In genomic region chr9:126752881-126753670, GRCh38 we compare ENCODE assay signal across 18 cellular contexts.
"Had no signal": no experiment of that assay in that cellular context is flagged by ENCODE, and none has a peak within 500 bp of the region (broad histone marks: within the 10 kb centered on the region; RNA-seq: fewer than 3 reads in every experiment).

No MANE protein-coding gene starts in this region.

- H3K4me3 Mint-ChIP-seq: activated CD4-positive, alpha-beta memory T cell treated with anti-CD3 and anti-CD28 coated beads for 36 hours; activated CD4-positive, alpha-beta T cell treated with anti-CD3 and anti-CD28 coated beads for 36 hours; activated T-cell treated with anti-CD3 and anti-CD28 coated beads, Interleukin-2, amount 50 U/mL, for 4 hours; neural crest cell; T-helper 17 cell had no signal

- H3K4me1 Mint-ChIP-seq: neural crest cell had no signal

- H3K27me3 Mint-ChIP-seq: activated CD4-positive, alpha-beta T cell treated with anti-CD3 and anti-CD28 coated beads for 36 hours had no signal

- ATAC-seq: activated CD4-positive, alpha-beta T cell treated with anti-CD3 and anti-CD28 coated beads for 36 hours; activated naive CD4-positive, alpha-beta T cell treated with anti-CD3 and anti-CD28 coated beads, Interleukin-2, amount 50 U/mL, for 72 hours; activated T-cell treated with anti-CD3 and anti-CD28 coated beads, Interleukin-2, amount 50 U/mL, for 4 hours; gastroesophageal sphincter; heart right ventricle; left cardiac atrium; stimulated activated naive CD8-positive, alpha-beta T cell treated with anti-CD3 and anti-CD28 coated beads, Interleukin-15, Interleukin-2, amounts not matched to agents 100 U/mL and 50 U/mL, for 24 hours; T-helper 17 cell had no signal

- H3K4me1 ChIP-seq: gastroesophageal sphincter, heart right ventricle, upper lobe of right lung had no signal

- H3K9me3 ChIP-seq: gastroesophageal sphincter, upper lobe of right lung had no signal

- H3K27ac ChIP-seq: coronary artery, gastroesophageal sphincter, heart right ventricle, upper lobe of right lung had no signal

- H3K36me3 ChIP-seq: gastroesophageal sphincter, heart right ventricle, upper lobe of right lung had no signal

- H3K27ac Mint-ChIP-seq: activated CD4-positive, alpha-beta memory T cell treated with anti-CD3 and anti-CD28 coated beads for 36 hours; activated CD4-positive, alpha-beta T cell treated with anti-CD3 and anti-CD28 coated beads for 36 hours; activated naive CD4-positive, alpha-beta T cell treated with anti-CD3 and anti-CD28 coated beads, Interleukin-2, amount 50 U/mL, for 72 hours; T-helper 17 cell had no signal

- DNase-seq: activated CD4-positive, alpha-beta memory T cell treated with anti-CD3 and anti-CD28 coated beads for 36 hours; activated CD4-positive, alpha-beta T cell treated with anti-CD3 and anti-CD28 coated beads for 36 hours; activated effector memory CD4-positive, alpha-beta T cell treated with anti-CD3 and anti-CD28 coated beads, Interleukin-2, amount 50 U/mL, for 16 hours; activated T-cell treated with anti-CD3 and anti-CD28 coated beads, Interleukin-2, amount 50 U/mL, for 4 hours; caudate nucleus; effector CD4-positive, alpha-beta T cell; heart right ventricle; left cardiac atrium; stimulated activated CD4-positive, alpha-beta T cell treated with anti-CD3 and anti-CD28 coated beads, Interleukin-4, amount 100 ng/mL, for 24 hours; stimulated activated CD8-positive, alpha-beta memory T cell treated with anti-CD3 and anti-CD28 coated beads, Interleukin-4, amount 100 ng/mL, for 48 hours; stimulated activated naive CD8-positive, alpha-beta T cell treated with anti-CD3 and anti-CD28 coated beads, Interleukin-15, Interleukin-2, amounts not matched to agents 100 U/mL and 50 U/mL, for 24 hours; T-helper 17 cell; upper lobe of right lung had no signal

- H3K9me3 Mint-ChIP-seq: activated CD4-positive, alpha-beta memory T cell treated with anti-CD3 and anti-CD28 coated beads for 36 hours; activated naive CD4-positive, alpha-beta T cell treated with anti-CD3 and anti-CD28 coated beads, Interleukin-2, amount 50 U/mL, for 72 hours; activated T-cell treated with anti-CD3 and anti-CD28 coated beads, Interleukin-2, amount 50 U/mL, for 4 hours; neural crest cell had no signal

- H3K4me3 ChIP-seq: coronary artery, gastroesophageal sphincter, heart right ventricle, lung, upper lobe of right lung had no signal

- H3K36me3 Mint-ChIP-seq: activated CD4-positive, alpha-beta memory T cell treated with anti-CD3 and anti-CD28 coated beads for 36 hours; activated naive CD4-positive, alpha-beta T cell treated with anti-CD3 and anti-CD28 coated beads, Interleukin-2, amount 50 U/mL, for 72 hours had no signal
